20 cellular contexts compared by ENCODE assay signal in genomic region chr14:30798516-30798915, GRCh38.
"Had no signal": no experiment of that assay in that cellular context is flagged by ENCODE, and none has a peak within 500 bp of the region (broad histone marks: within the 10 kb centered on the region; RNA-seq: fewer than 3 reads in every experiment).

No MANE protein-coding gene starts in this region.

- H3K27me3 ChIP-seq: left lung, ovary, sigmoid colon, spleen, tibial nerve had no signal

- H3K4me3 ChIP-seq: left lung, lower lobe of right lung, ovary, sigmoid colon, spleen, tibial nerve had no signal

- H3K9me3 ChIP-seq: lower lobe of right lung, ovary, sigmoid colon, spleen had no signal

- DNase-seq: head of caudate nucleus; hippocampal formation; kidney; left colon; left lung; lower lobe of right lung; mammary epithelial cell; mesenchymal stem cell; naive thymus-derived CD8-positive, alpha-beta T cell; ovary; right cardiac atrium; sigmoid colon; small intestine; spleen; stimulated activated CD4-positive, alpha-beta T cell treated with anti-CD3 and anti-CD28 coated beads, Interleukin-4, amount 100 ng/mL, for 4 hours; stimulated activated CD8-positive, alpha-beta memory T cell treated with anti-CD3 and anti-CD28 coated beads, Interleukin-4, amount 100 ng/mL, for 48 hours; stimulated activated naive CD4-positive, alpha-beta T cell treated with Interleukin-2 at 50 U/mL for 16 hours; stimulated activated naive CD8-positive, alpha-beta T cell treated with anti-CD3 and anti-CD28 coated beads, Interleukin-15, amount 100 ng/mL, for 72 hours; substantia nigra had no signal

- H3K27ac ChIP-seq: left lung, lower lobe of right lung, ovary, sigmoid colon, spleen, tibial nerve had no signal

- H3K36me3 ChIP-seq: left lung, lower lobe of right lung, ovary, sigmoid colon, spleen, tibial nerve had no signal

- H3K4me1 ChIP-seq: left lung, lower lobe of right lung, sigmoid colon, spleen, tibial nerve had no signal
